ENCODE assay signal across 21 cellular contexts in the genomic region with DNA sequence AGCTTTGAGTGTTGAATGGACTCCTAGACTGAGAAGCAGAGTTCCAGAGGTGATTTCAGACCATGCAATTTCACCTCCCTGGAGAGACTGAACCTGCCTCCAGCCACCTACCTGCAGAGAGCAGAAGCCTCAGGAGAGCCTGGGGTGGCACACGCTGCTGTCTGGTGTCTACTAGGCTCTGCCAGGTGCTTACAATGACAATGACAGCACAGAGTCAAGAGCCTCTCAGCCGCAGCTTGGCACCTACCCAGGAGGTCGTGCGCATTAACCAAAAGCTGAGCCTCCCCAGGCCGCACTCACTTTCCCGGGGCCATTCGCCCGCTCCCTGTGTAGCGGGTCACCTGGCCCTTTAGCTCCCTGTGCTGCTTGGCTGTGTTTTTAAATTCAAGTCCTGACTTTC.
A peak's percentile ranks its signal among the peaks of the same experiment; 100 is the strongest.
DNase-seq lines count a peak whose midpoint lies in the region; ATAC-seq and TF ChIP-seq lines count a peak whose summit lies in the region.
"Had no signal": no experiment of that assay in that cellular context is flagged by ENCODE, and none has a peak within 500 bp of the region (broad histone marks: within the 10 kb centered on the region; RNA-seq: fewer than 3 reads in every experiment).

No MANE protein-coding gene starts in this region.

- H3K4me1 ChIP-seq in heart left ventricle: peaks cover 0 to 39% (median 19%) of the 10 kb centered on the region in 12 donors
- H3K4me1 ChIP-seq: HAP-1 had no signal

- POLR2A ChIA-PET in RWPE1 (lab: Yijun Ruan, JAX; ENCODE audit: low non-redundant PET): no interaction called here

- ATAC-seq in heart left ventricle: peak; percentile 31 to 65 (median 34)
- no peak for ATAC-seq in esophagus mucosa
- ATAC-seq: naive thymus-derived CD8-positive, alpha-beta T cell; pancreas had no signal

- H3K9me3 ChIP-seq in heart left ventricle (no peaks in the 10 kb centered on the region), WERI-Rb-1 (ENCODE audit: severe bottlenecking) (no peaks in the 10 kb centered on the region)
- H3K9me3 ChIP-seq: HAP-1, pancreas had no signal

- CTCF ChIA-PET in RWPE1 (lab: Yijun Ruan, JAX): no interaction called here

- H3K27ac ChIP-seq in heart left ventricle (peak overlapping the region in 2 of 12 donors; percentile 52 to 55), RWPE1 (no peak overlapping the region), WERI-Rb-1 (no peak overlapping the region)
- H3K27ac ChIP-seq: cardiac muscle cell, epithelial cell of prostate, pancreas had no signal

- no peak overlapping the region for H3K4me3 ChIP-seq in heart left ventricle
- no peak overlapping the region for H3K4me3 ChIP-seq in WERI-Rb-1 (ENCODE audit: low read depth, low read length)
- H3K4me3 ChIP-seq: cardiac muscle cell, HAP-1, pancreas had no signal

- TF ChIP-seq CTCF in heart left ventricle (IDR thresholded peaks at IDR 0.05) (no peak), RWPE1 (conservative IDR thresholded peaks at IDR 0.05; ENCODE audit: low read depth) (no peak), WERI-Rb-1 (IDR thresholded peaks at IDR 0.05; ENCODE audit: low read depth, low read length) (no peak)

- DNase-seq in COLO668 (lab: John Stamatoyannopoulos, UW; ENCODE audit: unreplicated experiment) (peak; percentile 71), NCI-H1105 (lab: John Stamatoyannopoulos, UW) (peak; percentile 97), NCI-H2171 (lab: John Stamatoyannopoulos, UW) (peak; percentile 40), heart left ventricle (peak in 2 of 5 donors; percentile 57 to 72), RWPE1 (ENCODE audit: low spot score) (no peak), WERI-Rb-1 (no peak)
- no peak for DNase-seq in activated naive CD4-positive, alpha-beta T cell (lab: John Stamatoyannopoulos, UW)
- DNase-seq: activated naive CD4-positive, alpha-beta T cell treated with Interleukin-2 at 50 U/mL for 16 hours; activated T-cell treated with anti-CD3 and anti-CD28 coated beads for 4 hours; amygdala; dermis blood vessel endothelial cell; foreskin melanocyte; mesendoderm; NCI-H2081 treated with DMSO at 0.1 percent for 48 hours; stimulated activated CD4-positive, alpha-beta T cell treated with anti-CD3 and anti-CD28 coated beads, Interleukin-4, amount 100 ng/mL, for 1 hour had no signal

- H3K27me3 ChIP-seq in heart left ventricle (peaks cover 0 to 7% (median 0%) of the 10 kb centered on the region in 9 donors), WERI-Rb-1 (ENCODE audit: insufficient read depth, low read depth, severe bottlenecking) (no peaks in the 10 kb centered on the region)
- H3K27me3 ChIP-seq: cardiac muscle cell, pancreas had no signal

- WGBS in heart left ventricle, 4 donors: 58 to 70% (median 65%) methylated on average over 8 to 9 of the region's 9 CpGs

- intact Hi-C loops in heart left ventricle (cut with DNase I): no loop called here

- TF ChIP-seq POLR2A in heart left ventricle (IDR thresholded peaks at IDR 0.05): no peak

- H3K36me3 ChIP-seq in heart left ventricle: no peaks in the 10 kb centered on the region
- no peaks in the 10 kb centered on the region for H3K36me3 ChIP-seq in WERI-Rb-1
- H3K36me3 ChIP-seq: cardiac muscle cell, HAP-1, pancreas had no signal

Comparison
In these comparisons a context has a peak if more than half of its experiments do, and no peak if none do; other contexts are left out.
1. DNase-seq: peak in COLO668 (single experiment), NCI-H1105 (single experiment) and NCI-H2171 (single experiment); none in RWPE1 (single experiment), activated naive CD4-positive, alpha-beta T cell (0 of 4) and WERI-Rb-1 (single experiment).